21 cellular contexts compared by ENCODE assay signal in the genomic region with DNA sequence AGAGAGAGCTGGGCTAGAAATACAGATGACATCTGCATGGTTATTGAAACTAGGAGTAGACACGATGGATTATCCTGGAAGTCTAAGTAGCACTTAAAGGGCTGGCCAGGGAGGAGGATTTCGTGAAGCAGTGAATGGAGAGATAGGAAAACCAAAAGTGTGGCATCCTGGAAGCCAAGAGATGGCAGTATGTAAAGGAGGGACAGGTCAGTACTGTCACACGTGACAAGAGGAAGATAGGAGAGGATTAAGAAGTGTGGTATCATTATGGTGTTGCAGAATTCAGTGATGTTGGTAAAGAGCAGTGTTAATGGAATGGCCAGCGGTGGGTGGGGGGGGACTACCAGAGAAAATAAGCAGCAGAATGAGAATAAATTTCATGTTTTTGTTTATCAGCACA. TPM values are rescaled to one million over a fixed set of nuclear protein-coding genes. Genes with fewer than 3 reads are reported as not detected.
DNase-seq lines count a peak whose midpoint lies in the region; ATAC-seq and TF ChIP-seq lines count a peak whose summit lies in the region.
"Had no signal": no experiment of that assay in that cellular context is flagged by ENCODE, and none has a peak within 500 bp of the region (broad histone marks: within the 10 kb centered on the region; RNA-seq: fewer than 3 reads in every experiment).

No MANE protein-coding gene starts in this region.

- no TSS peak for BruUV-seq in PC-9 (replicated peaks; lab: Mats Ljungman, UMichigan)

- no peak for ATAC-seq in stimulated activated naive B cell treated with anti-CD40 and anti-IgM and Interleukin-4, amounts not matched to agents 10 μg/mL and 1 μg/mL and 100 μg/mL, for 72 hours (replicated peaks)
- no peak for ATAC-seq in HG02938 (IDR thresholded peaks at IDR 0.05; ENCODE audit: unreplicated experiment)
- ATAC-seq: activated naive CD4-positive, alpha-beta T cell treated with anti-CD3 and anti-CD28 coated beads, Interleukin-2, amount 50 U/mL, for 72 hours; body of pancreas; HCT116 had no signal

- no peaks in the 10 kb centered on the region for H3K9me3 Mint-ChIP-seq in activated naive CD4-positive, alpha-beta T cell treated with anti-CD3 and anti-CD28 coated beads, Interleukin-2, amount 50 U/mL, for 24 hours
- no peaks in the 10 kb centered on the region for H3K9me3 Mint-ChIP-seq in activated naive CD4-positive, alpha-beta T cell treated with anti-CD3 and anti-CD28 coated beads for 36 hours
- no peaks in the 10 kb centered on the region for H3K9me3 Mint-ChIP-seq in mesothelial cell of epicardium
- H3K9me3 Mint-ChIP-seq in stimulated activated naive B cell treated with anti-CD40 and anti-IgM and Interleukin-4, amounts not matched to agents 10 μg/mL and 1 μg/mL and 100 μg/mL, for 72 hours, result no peaks in the 10 kb centered on the region
- H3K9me3 Mint-ChIP-seq: dendritic cell treated with granulocyte-macrophage colony-stimulating factor and Interleukin-4, amounts not matched to agents 40 ng/mL and 50 ng/mL, for 4 days had no signal

- H3K4me1 ChIP-seq in PC-9 (replicated peaks; ENCODE audit: insufficient read depth), result peaks cover 59% of the 10 kb centered on the region

- peak overlapping the region; percentile 10 for H3K27ac ChIP-seq in PC-9
- H3K27ac ChIP-seq: A549, BLaER1 had no signal

- H4K20me1 ChIP-seq in PC-9 (ENCODE audit: insufficient read depth), result peaks cover 97% of the 10 kb centered on the region

- peaks cover 24% of the 10 kb centered on the region for H3F3A ChIP-seq in PC-9 (ENCODE audit: insufficient read depth, low read depth)

- peaks cover 15% of the 10 kb centered on the region; the same call in 1 of the 2 replicates for H3K36me3 ChIP-seq in PC-9 (ENCODE audit: low read depth)

- peak overlapping the region; percentile 44 for H3K27ac Mint-ChIP-seq in activated naive CD4-positive, alpha-beta T cell treated with anti-CD3 and anti-CD28 coated beads, Interleukin-2, amount 50 U/mL, for 24 hours
- no peak overlapping the region for H3K27ac Mint-ChIP-seq in activated naive CD4-positive, alpha-beta T cell treated with anti-CD3 and anti-CD28 coated beads for 36 hours
- peak overlapping the region; percentile 40 for H3K27ac Mint-ChIP-seq in mesothelial cell of epicardium
- peak overlapping the region; percentile 39 for H3K27ac Mint-ChIP-seq in stimulated activated naive B cell treated with anti-CD40 and anti-IgM and Interleukin-4, amounts not matched to agents 10 μg/mL and 1 μg/mL and 100 μg/mL, for 72 hours
- H3K27ac Mint-ChIP-seq: dendritic cell treated with granulocyte-macrophage colony-stimulating factor and Interleukin-4, amounts not matched to agents 40 ng/mL and 50 ng/mL, for 4 days had no signal

- no peaks in the 10 kb centered on the region for H3K9me2 ChIP-seq in PC-9 (ENCODE audit: insufficient read depth)

- H3K4me1 Mint-ChIP-seq in activated naive CD4-positive, alpha-beta T cell treated with anti-CD3 and anti-CD28 coated beads, Interleukin-2, amount 50 U/mL, for 24 hours, result peaks cover 84% of the 10 kb centered on the region
- H3K4me1 Mint-ChIP-seq in activated naive CD4-positive, alpha-beta T cell treated with anti-CD3 and anti-CD28 coated beads for 36 hours (ENCODE audit: low read depth), result peaks cover 70% of the 10 kb centered on the region
- peaks cover 33% of the 10 kb centered on the region for H3K4me1 Mint-ChIP-seq in mesothelial cell of epicardium
- peaks cover 37 to 57% of the 10 kb centered on the region in 2 donors for H3K4me1 Mint-ChIP-seq in stimulated activated naive B cell treated with anti-CD40 and anti-IgM and Interleukin-4, amounts not matched to agents 10 μg/mL and 1 μg/mL and 100 μg/mL, for 72 hours

- H3K4me3 Mint-ChIP-seq in activated naive CD4-positive, alpha-beta T cell treated with anti-CD3 and anti-CD28 coated beads, Interleukin-2, amount 50 U/mL, for 24 hours, result peak overlapping the region; percentile 0
- no peak overlapping the region for H3K4me3 Mint-ChIP-seq in activated naive CD4-positive, alpha-beta T cell treated with anti-CD3 and anti-CD28 coated beads for 36 hours
- no peak overlapping the region for H3K4me3 Mint-ChIP-seq in mesothelial cell of epicardium
- peak overlapping the region in 1 of 2 donors; percentile 0 for H3K4me3 Mint-ChIP-seq in stimulated activated naive B cell treated with anti-CD40 and anti-IgM and Interleukin-4, amounts not matched to agents 10 μg/mL and 1 μg/mL and 100 μg/mL, for 72 hours
- H3K4me3 Mint-ChIP-seq: dendritic cell treated with granulocyte-macrophage colony-stimulating factor and Interleukin-4, amounts not matched to agents 40 ng/mL and 50 ng/mL, for 4 days had no signal

- H3K27me3 Mint-ChIP-seq in activated naive CD4-positive, alpha-beta T cell treated with anti-CD3 and anti-CD28 coated beads, Interleukin-2, amount 50 U/mL, for 24 hours, result no peaks in the 10 kb centered on the region
- no peaks in the 10 kb centered on the region for H3K27me3 Mint-ChIP-seq in activated naive CD4-positive, alpha-beta T cell treated with anti-CD3 and anti-CD28 coated beads for 36 hours (ENCODE audit: low read depth)
- no peaks in the 10 kb centered on the region for H3K27me3 Mint-ChIP-seq in mesothelial cell of epicardium (ENCODE audit: low read depth)
- no peaks in the 10 kb centered on the region for H3K27me3 Mint-ChIP-seq in stimulated activated naive B cell treated with anti-CD40 and anti-IgM and Interleukin-4, amounts not matched to agents 10 μg/mL and 1 μg/mL and 100 μg/mL, for 72 hours
- H3K27me3 Mint-ChIP-seq: dendritic cell treated with granulocyte-macrophage colony-stimulating factor and Interleukin-4, amounts not matched to agents 40 ng/mL and 50 ng/mL, for 4 days had no signal

- TF ChIP-seq CTCF in PC-9 (conservative IDR thresholded peaks at IDR 0.05) (no peak), mesothelial cell of epicardium (IDR thresholded peaks at IDR 0.05; ENCODE audit: unreplicated experiment) (no peak), GM20000 (IDR thresholded peaks at IDR 0.05; ENCODE audit: extremely low read depth, missing control alignments) (no peak)

- no peaks in the 10 kb centered on the region for H3K27me3 ChIP-seq in PC-9 (ENCODE audit: insufficient read depth, low read depth)
- H3K27me3 ChIP-seq: BLaER1, body of pancreas had no signal

- no peaks in the 10 kb centered on the region for H3K9me3 ChIP-seq in PC-9 (ENCODE audit: insufficient read depth, low read depth)
- H3K9me3 ChIP-seq: A549, BLaER1, body of pancreas had no signal

- H3K79me2 ChIP-seq in PC-9 (ENCODE audit: low read depth), result peaks cover 100% of the 10 kb centered on the region

- H3K4me3 ChIP-seq in PC-9, result no peak overlapping the region
- H3K4me3 ChIP-seq: A549, BLaER1, body of pancreas had no signal

- DNase-seq in activated naive CD4-positive, alpha-beta T cell treated with anti-CD3 and anti-CD28 coated beads for 36 hours, result no peak
- no peak for DNase-seq in PC-9
- DNase-seq in mesothelial cell of epicardium (ENCODE audit: low spot score in 2 of 2, unreplicated experiment in 2 of 2), result no peak
- DNase-seq in stimulated activated naive B cell treated with anti-CD40 and anti-IgM and Interleukin-4, amounts not matched to agents 10 μg/mL and 1 μg/mL and 100 μg/mL, for 72 hours, result no peak
- DNase-seq in cerebellar cortex (ENCODE audit: low spot score), result no peak
- DNase-seq in GM20000 (ENCODE audit: low spot score), result no peak
- DNase-seq: body of pancreas; foreskin fibroblast; hypothalamus; KBM-7; kidney; mammary epithelial cell; NCI-H2081; stimulated activated CD4-positive, alpha-beta T cell treated with anti-CD3 and anti-CD28 coated beads, Interleukin-4, amount 100 ng/mL, for 4 hours had no signal

- no peak overlapping the region for H3K4me2 ChIP-seq in PC-9
- H3K4me2 ChIP-seq: A549, BLaER1 had no signal

- intact Hi-C loops in activated naive CD4-positive, alpha-beta T cell treated with anti-CD3 and anti-CD28 coated beads for 36 hours (cut with micrococcal nuclease), result loop anchor here (1.0 kb wide), 1 partner anchor 8 kb away; no protein-coding TSS in a partner anchor
- intact Hi-C loops in PC-9 (cut with micrococcal nuclease; ENCODE audit: unreplicated experiment), result loop anchor here (5.0 kb wide), 1 partner anchor 122 kb away; no protein-coding TSS in a partner anchor

- peaks cover 4% of the 10 kb centered on the region for H3K36me3 Mint-ChIP-seq in activated naive CD4-positive, alpha-beta T cell treated with anti-CD3 and anti-CD28 coated beads, Interleukin-2, amount 50 U/mL, for 24 hours
- H3K36me3 Mint-ChIP-seq in activated naive CD4-positive, alpha-beta T cell treated with anti-CD3 and anti-CD28 coated beads for 36 hours (ENCODE audit: low read depth), result peaks cover 17% of the 10 kb centered on the region
- no peaks in the 10 kb centered on the region for H3K36me3 Mint-ChIP-seq in mesothelial cell of epicardium
- peaks cover 2 to 12% of the 10 kb centered on the region in 2 donors for H3K36me3 Mint-ChIP-seq in stimulated activated naive B cell treated with anti-CD40 and anti-IgM and Interleukin-4, amounts not matched to agents 10 μg/mL and 1 μg/mL and 100 μg/mL, for 72 hours

- CTCF ChIA-PET in activated naive CD4-positive, alpha-beta T cell treated with anti-CD3 and anti-CD28 coated beads for 36 hours (lab: Charles Lee), result no interaction called here
- CTCF ChIA-PET in PC-9 (lab: Charles Lee), result no interaction called here

- POLR2A ChIA-PET in PC-9 (lab: Charles Lee; ENCODE audit: unreplicated experiment), result no interaction called here

- H2AFZ ChIP-seq in PC-9, result no peak overlapping the region

RNA-seq across cellular contexts. Expression of a gene that starts 11.7 kb away (rescaled TPM):
- 100 to 1,000 TPM; 106 to 109 TPM for total RNA-seq in activated naive CD4-positive, alpha-beta T cell treated with anti-CD3 and anti-CD28 coated beads for 36 hours
- total RNA-seq in PC-9 (2021) (164 and 176 TPM in 2 replicates), mesothelial cell of epicardium (97.5 to 105 TPM (median 101 TPM) in 3 replicates)
